Comparison of ENCODE assay signal across 25 cellular contexts in genomic region chr13:73287871-73288270, GRCh38.
"Had no signal": no experiment of that assay in that cellular context is flagged by ENCODE, and none has a peak within 500 bp of the region (broad histone marks: within the 10 kb centered on the region; RNA-seq: fewer than 3 reads in every experiment).

No MANE protein-coding gene starts in this region.

- H3K27ac ChIP-seq: coronary artery, heart right ventricle, left lung, lower lobe of right lung, pancreas, psoas muscle, sigmoid colon had no signal

- H3K36me3 ChIP-seq: heart right ventricle, left lung, lower lobe of right lung, pancreas, sigmoid colon had no signal

- H3K27me3 ChIP-seq: heart right ventricle, left lung, pancreas, sigmoid colon had no signal

- H3K9me3 ChIP-seq: heart right ventricle, left lung, lower lobe of right lung, pancreas, psoas muscle, sigmoid colon had no signal

- H3K4me3 ChIP-seq: coronary artery, heart right ventricle, left lung, lower lobe of right lung, pancreas, psoas muscle, sigmoid colon had no signal

- H3K4me1 ChIP-seq: heart right ventricle, left lung, lower lobe of right lung, pancreas, psoas muscle had no signal

- ATAC-seq: activated CD8-positive, alpha-beta memory T cell treated with anti-CD3 and anti-CD28 coated beads, Interleukin-2, amount 10 ng/mL, durations not matched to agents 7 days and 5 days; activated CD8-positive, alpha-beta T cell treated with anti-CD3 and anti-CD28 coated beads, Interleukin-2, amount 10 ng/mL, durations not matched to agents 7 days and 5 days; activated naive CD4-positive, alpha-beta T cell treated with anti-CD3 and anti-CD28 coated beads, Interleukin-2, amount 50 U/mL, for 72 hours; effector memory CD8-positive, alpha-beta T cell; heart right ventricle; left lung; lower lobe of right lung; pancreas; psoas muscle; stimulated activated effector memory CD8-positive, alpha-beta T cell treated with anti-CD3 and anti-CD28 coated beads, Interleukin-12 subunit alpha, Interleukin-12 subunit beta, amount 100 ng/mL, for 72 hours; stimulated activated naive CD8-positive, alpha-beta T cell treated with anti-CD3 and anti-CD28 coated beads, Interleukin-15, amount 100 ng/mL, for 72 hours; T-helper 17 cell had no signal

- DNase-seq: activated B cell treated with CpG ODN at 0.5 μM for 24 hours; activated CD8-positive, alpha-beta memory T cell treated with anti-CD3 and anti-CD28 coated beads, Interleukin-2, amount 10 ng/mL, durations not matched to agents 7 days and 5 days; activated CD8-positive, alpha-beta T cell treated with anti-CD3 and anti-CD28 coated beads, Interleukin-2, amount 10 ng/mL, durations not matched to agents 7 days and 5 days; activated T-cell treated with anti-CD3 and anti-CD28 coated beads, Interleukin-2, amount 50 U/mL, for 48 hours; effector memory CD8-positive, alpha-beta T cell; foreskin melanocyte; heart right ventricle; kidney glomerular epithelial cell; left lung; lower lobe of right lung; mesenchymal stem cell; naive thymus-derived CD4-positive, alpha-beta T cell; nucleus accumbens; pancreas; psoas muscle; sigmoid colon; small intestine; stimulated activated CD4-positive, alpha-beta T cell treated with anti-CD3 and anti-CD28 coated beads, Interleukin-4, amount 100 ng/mL, for 24 hours; stimulated activated naive CD8-positive, alpha-beta T cell treated with anti-CD3 and anti-CD28 coated beads, Interleukin-15, amount 100 ng/mL, for 72 hours; substantia nigra; T-helper 17 cell; T1000 had no signal
